19 cellular contexts compared by ENCODE assay signal in genomic region chr4:7313361-7313811, GRCh38.
DNase-seq lines count a peak whose midpoint lies in the region; ATAC-seq and TF ChIP-seq lines count a peak whose summit lies in the region.
"Had no signal": no experiment of that assay in that cellular context is flagged by ENCODE, and none has a peak within 500 bp of the region (broad histone marks: within the 10 kb centered on the region; RNA-seq: fewer than 3 reads in every experiment).

No MANE protein-coding gene starts in this region.

- DNase-seq in Right ventricle myocardium inferior (ENCODE audit: missing footprints) (peak; percentile 21), right atrium auricular region (ENCODE audit: low spot score) (no peak), hypothalamus (lab: John Stamatoyannopoulos, UW) (peak in 30 of 51 donors; percentile 37 to 93 (median 69)), nucleus accumbens (lab: John Stamatoyannopoulos, UW) (peak in 43 of 56 donors; percentile 21 to 91 (median 73)), aorta (no peak), mesendoderm (no peak)
- no peak for DNase-seq in activated CD8-positive, alpha-beta memory T cell treated with anti-CD3 and anti-CD28 coated beads, Interleukin-2, amount 10 ng/mL, durations not matched to agents 7 days and 5 days
- DNase-seq: 8988T; activated CD4-positive, alpha-beta T cell treated with anti-CD3 and anti-CD28 coated beads for 48 hours; activated naive CD4-positive, alpha-beta T cell treated with anti-CD3 and anti-CD28 coated beads, Interleukin-2, amount 10 ng/mL, durations not matched to agents 7 days and 5 days; activated T-cell treated with anti-CD3 and anti-CD28 coated beads for 4 hours; DND-41; endodermal cell; foreskin fibroblast; NCI-H1930; NCI-H510A treated with DMSO at 0.1 percent for 48 hours; SJCRH30 had no signal

- no peak overlapping the region for H3K9ac ChIP-seq in mesendoderm (ENCODE audit: low read length)

- no peak overlapping the region for H3K27ac Mint-ChIP-seq in activated CD8-positive, alpha-beta memory T cell treated with anti-CD3 and anti-CD28 coated beads, Interleukin-2, amount 10 ng/mL, durations not matched to agents 7 days and 5 days
- H3K27ac Mint-ChIP-seq: activated naive CD4-positive, alpha-beta T cell treated with anti-CD3 and anti-CD28 coated beads, Interleukin-2, amount 10 ng/mL, durations not matched to agents 7 days and 5 days; endodermal cell had no signal

- H3K18ac ChIP-seq in mesendoderm (ENCODE audit: low read length): no peak overlapping the region

- H3K9me3 ChIP-seq in right atrium auricular region (peaks cover 0 to 2% of the 10 kb centered on the region in 2 donors), aorta (ENCODE audit: control insufficient read depth, low read length) (peaks cover 3% of the 10 kb centered on the region)
- H3K9me3 ChIP-seq: SJCRH30 had no signal

- no peak overlapping the region for H2BK5ac ChIP-seq in mesendoderm (ENCODE audit: low read length)

- no peak overlapping the region for H4K8ac ChIP-seq in mesendoderm (ENCODE audit: low read depth, low read length)

- no peaks in the 10 kb centered on the region for H3K27me3 Mint-ChIP-seq in activated CD8-positive, alpha-beta memory T cell treated with anti-CD3 and anti-CD28 coated beads, Interleukin-2, amount 10 ng/mL, durations not matched to agents 7 days and 5 days

- H3K23ac ChIP-seq in mesendoderm (ENCODE audit: low read length): no peak overlapping the region

- H3K4me3 Mint-ChIP-seq in activated CD8-positive, alpha-beta memory T cell treated with anti-CD3 and anti-CD28 coated beads, Interleukin-2, amount 10 ng/mL, durations not matched to agents 7 days and 5 days: no peak overlapping the region
- H3K4me3 Mint-ChIP-seq: activated naive CD4-positive, alpha-beta T cell treated with anti-CD3 and anti-CD28 coated beads, Interleukin-2, amount 10 ng/mL, durations not matched to agents 7 days and 5 days; endodermal cell had no signal

- no peaks in the 10 kb centered on the region for H3K9me3 Mint-ChIP-seq in activated CD8-positive, alpha-beta memory T cell treated with anti-CD3 and anti-CD28 coated beads, Interleukin-2, amount 10 ng/mL, durations not matched to agents 7 days and 5 days (ENCODE audit: low read depth)
- H3K9me3 Mint-ChIP-seq: endodermal cell had no signal

- ATAC-seq in Right ventricle myocardium inferior (no peak), aorta (ENCODE audit: low FRiP score) (peak; percentile 28), GM18502 (IDR thresholded peaks at IDR 0.05; ENCODE audit: poor library complexity, unreplicated experiment) (no peak)
- ATAC-seq in activated CD8-positive, alpha-beta memory T cell treated with anti-CD3 and anti-CD28 coated beads, Interleukin-2, amount 10 ng/mL, durations not matched to agents 7 days and 5 days: no peak

- no peak overlapping the region for H3K4ac ChIP-seq in mesendoderm (ENCODE audit: low read depth, low read length)

- H2AK5ac ChIP-seq in mesendoderm (ENCODE audit: low read length): no peak overlapping the region

- H3K4me1 ChIP-seq in right atrium auricular region: peaks cover 0 to 12% of the 10 kb centered on the region in 2 donors
- H3K4me1 ChIP-seq in aorta (ENCODE audit: control insufficient read depth in 1 of 2, insufficient read depth in 2 of 2, low read length in 2 of 2): no peaks in the 10 kb centered on the region
- no peaks in the 10 kb centered on the region for H3K4me1 ChIP-seq in mesendoderm (ENCODE audit: control insufficient read depth, low read depth, low read length)
- H3K4me1 ChIP-seq: breast epithelium had no signal

- no peak overlapping the region for H3K4me2 ChIP-seq in mesendoderm (ENCODE audit: low read length)

- no peak for TF ChIP-seq CTCF in right atrium auricular region (IDR thresholded peaks at IDR 0.05)

- H3K79me2 ChIP-seq in mesendoderm (ENCODE audit: control insufficient read depth, insufficient read depth, low read length): no peaks in the 10 kb centered on the region

- no peaks in the 10 kb centered on the region for H3K36me3 Mint-ChIP-seq in activated CD8-positive, alpha-beta memory T cell treated with anti-CD3 and anti-CD28 coated beads, Interleukin-2, amount 10 ng/mL, durations not matched to agents 7 days and 5 days
- H3K36me3 Mint-ChIP-seq: activated naive CD4-positive, alpha-beta T cell treated with anti-CD3 and anti-CD28 coated beads, Interleukin-2, amount 10 ng/mL, durations not matched to agents 7 days and 5 days had no signal

- H3K27me3 ChIP-seq in right atrium auricular region (no peaks in the 10 kb centered on the region), aorta (ENCODE audit: control insufficient read depth in 1 of 2, insufficient read depth in 2 of 2, low read length in 1 of 2) (no peaks in the 10 kb centered on the region), mesendoderm (ENCODE audit: insufficient read depth, low read length, poor library complexity) (no peaks in the 10 kb centered on the region)
- H3K27me3 ChIP-seq: breast epithelium, SJCRH30 had no signal

- H2BK120ac ChIP-seq in mesendoderm (ENCODE audit: low read depth, low read length): no peak overlapping the region

- H3K4me3 ChIP-seq in right atrium auricular region: no peak overlapping the region
- no peak overlapping the region for H3K4me3 ChIP-seq in aorta (ENCODE audit: low read length in 2 of 2)
- H3K4me3 ChIP-seq in mesendoderm (ENCODE audit: low read length): no peak overlapping the region
- H3K4me3 ChIP-seq: breast epithelium, SJCRH30 had no signal

- H3K36me3 ChIP-seq in right atrium auricular region (no peaks in the 10 kb centered on the region), aorta (ENCODE audit: control insufficient read depth in 1 of 2, insufficient read depth in 2 of 2, low read length in 1 of 2) (no peaks in the 10 kb centered on the region), mesendoderm (ENCODE audit: control insufficient read depth, insufficient read depth, low read length) (no peaks in the 10 kb centered on the region)
- H3K36me3 ChIP-seq: breast epithelium, SJCRH30 had no signal

- H3K79me1 ChIP-seq in mesendoderm (ENCODE audit: low read length): no peaks in the 10 kb centered on the region

- H3K56ac ChIP-seq in mesendoderm (ENCODE audit: low read length): no peak overlapping the region

- CTCF ChIA-PET in activated CD8-positive, alpha-beta memory T cell treated with anti-CD3 and anti-CD28 coated beads, Interleukin-2, amount 10 ng/mL, durations not matched to agents 7 days and 5 days (lab: Charles Lee): no interaction called here

- intact Hi-C loops in Right ventricle myocardium inferior (cut with DNase I) (no loop called here), aorta (cut with DNase I) (no loop called here)

- H3K27ac ChIP-seq in right atrium auricular region: no peak overlapping the region
- no peak overlapping the region for H3K27ac ChIP-seq in aorta (ENCODE audit: low read depth in 1 of 2, low read length in 2 of 2)
- no peak overlapping the region for H3K27ac ChIP-seq in mesendoderm (ENCODE audit: low read depth, low read length)
- H3K27ac ChIP-seq: SJCRH30 had no signal

- 91 to 93% methylated on average over 13 of the region's 13 CpGs for WGBS in aorta, 2 donors
- WGBS in mesendoderm (ENCODE audit: extremely low coverage, insufficient coverage, low lambda C conversion rate): no CpG with 5 or more reads among the region's 13 CpGs

- no peak overlapping the region for H2BK15ac ChIP-seq in mesendoderm (replicated peaks; ENCODE audit: low read depth)

- H3K4me1 Mint-ChIP-seq in activated CD8-positive, alpha-beta memory T cell treated with anti-CD3 and anti-CD28 coated beads, Interleukin-2, amount 10 ng/mL, durations not matched to agents 7 days and 5 days: no peaks in the 10 kb centered on the region
- H3K4me1 Mint-ChIP-seq: activated naive CD4-positive, alpha-beta T cell treated with anti-CD3 and anti-CD28 coated beads, Interleukin-2, amount 10 ng/mL, durations not matched to agents 7 days and 5 days; endodermal cell had no signal

- H4K5ac ChIP-seq in mesendoderm (ENCODE audit: low read length): no peak overlapping the region

Comparison
In these comparisons a context has a peak if more than half of its experiments do, and no peak if none do; other contexts are left out.
1. DNase-seq: peak in Right ventricle myocardium inferior (single experiment), hypothalamus (30 of 51) and nucleus accumbens (43 of 56); none in right atrium auricular region (single experiment), aorta (0 of 2), mesendoderm (single experiment) and activated CD8-positive, alpha-beta memory T cell treated with anti-CD3 and anti-CD28 coated beads, Interleukin-2, amount 10 ng/mL, durations not matched to agents 7 days and 5 days (single experiment).